In genomic region chr2:24579053-24579803, GRCh38 we compare ENCODE assay signal across 17 cellular contexts.
DNase-seq lines count a peak whose midpoint lies in the region; ATAC-seq and TF ChIP-seq lines count a peak whose summit lies in the region.
"Had no signal": no experiment of that assay in that cellular context is flagged by ENCODE, and none has a peak within 500 bp of the region (broad histone marks: within the 10 kb centered on the region; RNA-seq: fewer than 3 reads in every experiment).

No MANE protein-coding gene starts in this region.

- H3K4me3 ChIP-seq in tibial nerve, result no peak overlapping the region
- H3K4me3 ChIP-seq: gastroesophageal sphincter, HAP-1 had no signal

- no peak overlapping the region for H3K9ac ChIP-seq in H9 (ENCODE audit: extremely low read depth, insufficient read length, low read length)

- H3K4me1 ChIP-seq in H9 (ENCODE audit: insufficient read depth, low read length) (no peaks in the 10 kb centered on the region; the same call in 1 of the 2 replicates), tibial nerve (peaks cover 0 to 29% (median 7%) of the 10 kb centered on the region in 4 donors)

- H3K79me1 ChIP-seq in H9 (ENCODE audit: insufficient read depth, low read depth, low read length, poor library complexity, severe bottlenecking), result no peaks in the 10 kb centered on the region

- H3K4me1 Mint-ChIP-seq in activated T-cell treated with anti-CD3 and anti-CD28 coated beads, Interleukin-2, amount 50 U/mL, for 72 hours (ENCODE audit: low read depth), result peaks cover 74% of the 10 kb centered on the region
- H3K4me1 Mint-ChIP-seq in H9, result peaks cover 33 to 34% of the 10 kb centered on the region in 2 experiments
- H3K4me1 Mint-ChIP-seq in activated naive CD8-positive, alpha-beta T cell (ENCODE audit: low read depth), result peaks cover 72% of the 10 kb centered on the region
- peaks cover 80% of the 10 kb centered on the region for H3K4me1 Mint-ChIP-seq in stimulated activated memory B cell treated with anti-CD40 and anti-IgM and Interleukin-4, amounts not matched to agents 10 μg/mL and 1 μg/mL and 100 μg/mL, for 72 hours

- no peak overlapping the region for H2BK12ac ChIP-seq in H9 (ENCODE audit: insufficient read length, low read depth, low read length)

- no peaks in the 10 kb centered on the region for H3K27me3 Mint-ChIP-seq in activated T-cell treated with anti-CD3 and anti-CD28 coated beads, Interleukin-2, amount 50 U/mL, for 72 hours (ENCODE audit: low read depth)
- no peaks in the 10 kb centered on the region for H3K27me3 Mint-ChIP-seq in H9 (ENCODE audit: low read depth)
- no peaks in the 10 kb centered on the region for H3K27me3 Mint-ChIP-seq in activated naive CD8-positive, alpha-beta T cell
- no peaks in the 10 kb centered on the region for H3K27me3 Mint-ChIP-seq in stimulated activated memory B cell treated with anti-CD40 and anti-IgM and Interleukin-4, amounts not matched to agents 10 μg/mL and 1 μg/mL and 100 μg/mL, for 72 hours
- H3K27me3 Mint-ChIP-seq: brain; CD8-positive, alpha-beta memory T cell; naive B cell had no signal

- H3K4me3 Mint-ChIP-seq in activated T-cell treated with anti-CD3 and anti-CD28 coated beads, Interleukin-2, amount 50 U/mL, for 72 hours, result peak overlapping the region; percentile 38 to 80
- no peak overlapping the region for H3K4me3 Mint-ChIP-seq in H9
- peak overlapping the region; percentile 44 for H3K4me3 Mint-ChIP-seq in activated naive CD8-positive, alpha-beta T cell
- no peak overlapping the region for H3K4me3 Mint-ChIP-seq in stimulated activated memory B cell treated with anti-CD40 and anti-IgM and Interleukin-4, amounts not matched to agents 10 μg/mL and 1 μg/mL and 100 μg/mL, for 72 hours
- H3K4me3 Mint-ChIP-seq: brain had no signal

- no peak overlapping the region for H3K14ac ChIP-seq in H9 (ENCODE audit: insufficient read depth, low read length)

- H2AFZ ChIP-seq in H9 (ENCODE audit: low read length), result no peak overlapping the region

- WGBS in H9 (ENCODE audit: extremely low coverage, insufficient read length, low lambda C conversion rate), result no CpG with 5 or more reads among the region's 4 CpGs
- WGBS in tibial nerve, 2 donors, result 91 to 94% methylated on average over 4 of the region's 4 CpGs

- no peak for TF ChIP-seq EP300 in tibial nerve (IDR thresholded peaks at IDR 0.05)

- ATAC-seq in activated T-cell treated with anti-CD3 and anti-CD28 coated beads, Interleukin-2, amount 50 U/mL, for 72 hours (replicated peaks in 1 of 2), result peak; percentile 74 to 79
- no peak for ATAC-seq in stimulated activated memory B cell treated with anti-CD40 and anti-IgM and Interleukin-4, amounts not matched to agents 10 μg/mL and 1 μg/mL and 100 μg/mL, for 72 hours
- no peak for ATAC-seq in HG03565 (IDR thresholded peaks at IDR 0.05; ENCODE audit: unreplicated experiment)
- no peak for ATAC-seq in GM21825 (IDR thresholded peaks at IDR 0.05; ENCODE audit: unreplicated experiment)
- ATAC-seq: gastroesophageal sphincter had no signal

- no peak overlapping the region for H4K8ac ChIP-seq in H9 (replicated peaks; ENCODE audit: insufficient read length, low read depth, low read length)

- H2AK5ac ChIP-seq in H9 (ENCODE audit: insufficient read length, low read length), result no peak overlapping the region

- peak overlapping the region; percentile 94 for H3K27ac Mint-ChIP-seq in activated T-cell treated with anti-CD3 and anti-CD28 coated beads, Interleukin-2, amount 50 U/mL, for 72 hours
- H3K27ac Mint-ChIP-seq in H9, result peak overlapping the region in 1 of 3 experiments; percentile 61; a peak in 1 of 7 replicates
- peak overlapping the region; percentile 58 for H3K27ac Mint-ChIP-seq in activated naive CD8-positive, alpha-beta T cell
- peak overlapping the region; percentile 78 for H3K27ac Mint-ChIP-seq in stimulated activated memory B cell treated with anti-CD40 and anti-IgM and Interleukin-4, amounts not matched to agents 10 μg/mL and 1 μg/mL and 100 μg/mL, for 72 hours

- H3K56ac ChIP-seq in H9 (ENCODE audit: insufficient read length, low read depth, low read length), result no peak overlapping the region

- no peak overlapping the region for H3K4me2 ChIP-seq in H9 (ENCODE audit: insufficient read depth, insufficient read length, low read length)

- H2BK5ac ChIP-seq in H9 (ENCODE audit: insufficient read length, low read length), result no peak overlapping the region

- H3K4ac ChIP-seq in H9 (ENCODE audit: low read depth, low read length), result no peak overlapping the region

- H2BK120ac ChIP-seq in H9 (ENCODE audit: low read depth, low read length, poor library complexity, severe bottlenecking), result no peak overlapping the region

- no peak for TF ChIP-seq POLR2A in tibial nerve (IDR thresholded peaks at IDR 0.05)

- no peak overlapping the region for H4K5ac ChIP-seq in H9 (ENCODE audit: insufficient read length, low read depth, low read length)

- H3K36me3 ChIP-seq in tibial nerve, result no peaks in the 10 kb centered on the region
- H3K36me3 ChIP-seq: gastroesophageal sphincter, HAP-1 had no signal

- H3K9me3 ChIP-seq in H9 (ENCODE audit: control insufficient read depth, low read depth, low read length), result no peaks in the 10 kb centered on the region
- H3K9me3 ChIP-seq in tibial nerve, result no peaks in the 10 kb centered on the region
- H3K9me3 ChIP-seq: gastroesophageal sphincter, HAP-1 had no signal

- no peak overlapping the region for H4K91ac ChIP-seq in H9 (ENCODE audit: insufficient read length, low read depth, low read length)

- H2BK20ac ChIP-seq in H9 (ENCODE audit: low read depth, low read length, poor library complexity, severe bottlenecking), result no peak overlapping the region

- no peaks in the 10 kb centered on the region for H3K23me2 ChIP-seq in H9 (ENCODE audit: insufficient read length, low read depth, low read length, poor library complexity, severe bottlenecking)

- H3T11ph ChIP-seq in H9 (ENCODE audit: low read length), result no peak overlapping the region

- DNase-seq in activated T-cell treated with anti-CD3 and anti-CD28 coated beads, Interleukin-2, amount 50 U/mL, for 72 hours, result peak; percentile 36 to 41
- no peak for DNase-seq in activated T-cell treated with anti-CD3 and anti-CD28 coated beads, Interleukin-2, amount 50 U/mL, for 1 hour
- no peak for DNase-seq in H9
- no peak for DNase-seq in tibial nerve (ENCODE audit: low spot score in 2 of 2)
- DNase-seq: activated effector memory CD4-positive, alpha-beta T cell treated with anti-CD3 and anti-CD28 coated beads, Interleukin-2, amount 50 U/mL, for 16 hours; CD8-positive, alpha-beta memory T cell; naive B cell; NCI-H1694; posterior cingulate gyrus; SHP77 treated with DMSO at 0.1 percent for 48 hours had no signal

- TF ChIP-seq CTCF in H9 (conservative IDR thresholded peaks at IDR 0.05) (peak; percentile 29; the same call in 1 of the 3 replicates), tibial nerve (IDR thresholded peaks at IDR 0.05) (no peak)

- H4K20me1 ChIP-seq in H9 (ENCODE audit: control insufficient read depth, insufficient read depth, insufficient read length), result no peaks in the 10 kb centered on the region

- H3K79me2 ChIP-seq in H9 (ENCODE audit: insufficient read depth, low read length), result no peaks in the 10 kb centered on the region

- peaks cover 2 to 4% of the 10 kb centered on the region in 2 donors for H3K36me3 Mint-ChIP-seq in activated T-cell treated with anti-CD3 and anti-CD28 coated beads, Interleukin-2, amount 50 U/mL, for 72 hours (ENCODE audit: insufficient read depth in 2 of 2)
- H3K36me3 Mint-ChIP-seq in H9 (ENCODE audit: insufficient read depth in 1 of 3, low read depth in 3 of 3), result no peaks in the 10 kb centered on the region; a peak in 1 of 7 replicates
- peaks cover 24% of the 10 kb centered on the region for H3K36me3 Mint-ChIP-seq in activated naive CD8-positive, alpha-beta T cell
- H3K36me3 Mint-ChIP-seq in stimulated activated memory B cell treated with anti-CD40 and anti-IgM and Interleukin-4, amounts not matched to agents 10 μg/mL and 1 μg/mL and 100 μg/mL, for 72 hours, result peaks cover 39% of the 10 kb centered on the region

- no peaks in the 10 kb centered on the region for H3K9me3 Mint-ChIP-seq in activated T-cell treated with anti-CD3 and anti-CD28 coated beads, Interleukin-2, amount 50 U/mL, for 72 hours
- H3K9me3 Mint-ChIP-seq in H9, result no peaks in the 10 kb centered on the region
- H3K9me3 Mint-ChIP-seq in activated naive CD8-positive, alpha-beta T cell (ENCODE audit: low read depth), result no peaks in the 10 kb centered on the region
- H3K9me3 Mint-ChIP-seq in stimulated activated memory B cell treated with anti-CD40 and anti-IgM and Interleukin-4, amounts not matched to agents 10 μg/mL and 1 μg/mL and 100 μg/mL, for 72 hours, result peaks cover 4% of the 10 kb centered on the region
- H3K9me3 Mint-ChIP-seq: CD8-positive, alpha-beta memory T cell had no signal

- H2BK15ac ChIP-seq in H9 (ENCODE audit: low read depth, low read length), result no peak overlapping the region

- H3K23ac ChIP-seq in H9 (ENCODE audit: insufficient read length, low read depth, low read length), result no peak overlapping the region

- H3K27ac ChIP-seq in H9 (ENCODE audit: insufficient read length, low read depth, low read length) (no peak overlapping the region), tibial nerve (no peak overlapping the region)
- H3K27ac ChIP-seq: gastroesophageal sphincter had no signal

- H3K18ac ChIP-seq in H9 (ENCODE audit: insufficient read length, low read depth, low read length), result no peak overlapping the region

- H3K27me3 ChIP-seq in H9 (ENCODE audit: insufficient read depth, low read length) (no peaks in the 10 kb centered on the region), tibial nerve (no peaks in the 10 kb centered on the region)
- H3K27me3 ChIP-seq: gastroesophageal sphincter had no signal

Comparison
In these comparisons a context has a peak if more than half of its experiments do, and no peak if none do; other contexts are left out.
1. DNase-seq: peak in activated T-cell treated with anti-CD3 and anti-CD28 coated beads, Interleukin-2, amount 50 U/mL, for 72 hours (2 of 2); none in activated T-cell treated with anti-CD3 and anti-CD28 coated beads, Interleukin-2, amount 50 U/mL, for 1 hour (single experiment), H9 (single experiment) and tibial nerve (0 of 2).
2. ATAC-seq: peak in activated T-cell treated with anti-CD3 and anti-CD28 coated beads, Interleukin-2, amount 50 U/mL, for 72 hours (2 of 2); none in stimulated activated memory B cell treated with anti-CD40 and anti-IgM and Interleukin-4, amounts not matched to agents 10 μg/mL and 1 μg/mL and 100 μg/mL, for 72 hours (single experiment), HG03565 (single experiment) and GM21825 (single experiment).
3. H3K4me3 Mint-ChIP-seq: peak in activated T-cell treated with anti-CD3 and anti-CD28 coated beads, Interleukin-2, amount 50 U/mL, for 72 hours (2 of 2) and activated naive CD8-positive, alpha-beta T cell (single experiment); none in H9 (0 of 2) and stimulated activated memory B cell treated with anti-CD40 and anti-IgM and Interleukin-4, amounts not matched to agents 10 μg/mL and 1 μg/mL and 100 μg/mL, for 72 hours (single experiment).